Comparison of ENCODE assay signal across 19 cellular contexts in genomic region chr2:118658581-118659248, GRCh38.
"Had no signal": no experiment of that assay in that cellular context is flagged by ENCODE, and none has a peak within 500 bp of the region (broad histone marks: within the 10 kb centered on the region; RNA-seq: fewer than 3 reads in every experiment).

No MANE protein-coding gene starts in this region.

- H3K4me1 Mint-ChIP-seq: naive thymus-derived CD8-positive, alpha-beta T cell had no signal

- H3K27ac Mint-ChIP-seq: naive thymus-derived CD8-positive, alpha-beta T cell had no signal

- H3K27ac ChIP-seq: colonic mucosa, gastrocnemius medialis, heart right ventricle, neutrophil, right atrium auricular region, stomach, thoracic aorta, transverse colon had no signal

- DNase-seq: colonic mucosa; dermis blood vessel endothelial cell; gastrocnemius medialis; heart right ventricle; hypothalamus; islet precursor cell; mucosa of descending colon; naive thymus-derived CD8-positive, alpha-beta T cell; posterior cingulate gyrus; small intestine; stimulated activated CD4-positive, alpha-beta T cell treated with anti-CD3 and anti-CD28 coated beads, Interleukin-12 subunit alpha, Interleukin-12 subunit beta, amount 100 ng/mL, for 4 hours; stimulated activated naive CD4-positive, alpha-beta T cell; stomach; substantia nigra; transverse colon had no signal

- H3K9me3 ChIP-seq: colonic mucosa, gastrocnemius medialis, mucosa of descending colon, neutrophil, right atrium auricular region, stomach, thoracic aorta, transverse colon had no signal

- H3K36me3 ChIP-seq: colonic mucosa, gastrocnemius medialis, heart right ventricle, neutrophil, right atrium auricular region, stomach, thoracic aorta, transverse colon had no signal

- H3K4me3 ChIP-seq: colonic mucosa, gastrocnemius medialis, heart right ventricle, mucosa of descending colon, right atrium auricular region, stomach, thoracic aorta, transverse colon had no signal

- H3K4me1 ChIP-seq: colonic mucosa, heart right ventricle, right atrium auricular region, stomach, transverse colon had no signal

- H3K27me3 ChIP-seq: colonic mucosa, gastrocnemius medialis, neutrophil, right atrium auricular region, stomach, transverse colon had no signal

- H3K4me3 Mint-ChIP-seq: naive thymus-derived CD8-positive, alpha-beta T cell had no signal

- ATAC-seq: gastrocnemius medialis; heart right ventricle; left lobe of liver; mucosa of descending colon; naive thymus-derived CD8-positive, alpha-beta T cell had no signal

- H3K36me3 Mint-ChIP-seq: naive thymus-derived CD8-positive, alpha-beta T cell had no signal
